In genomic region chr2:719734-720133, GRCh38 we compare ENCODE assay signal across 26 cellular contexts.
"Had no signal": no experiment of that assay in that cellular context is flagged by ENCODE, and none has a peak within 500 bp of the region (broad histone marks: within the 10 kb centered on the region; RNA-seq: fewer than 3 reads in every experiment).

No MANE protein-coding gene starts in this region.

- H3K9me3 ChIP-seq: adrenal gland, body of pancreas, breast epithelium, SJCRH30 had no signal

- H3K4me1 ChIP-seq: adrenal gland, body of pancreas, breast epithelium, SJCRH30 had no signal

- H3K36me3 ChIP-seq: adrenal gland, breast epithelium, SJCRH30, WERI-Rb-1 had no signal

- DNase-seq: activated CD4-positive, alpha-beta memory T cell treated with anti-CD3 and anti-CD28 coated beads for 36 hours; activated CD4-positive, alpha-beta T cell treated with anti-CD3 and anti-CD28 coated beads, Interleukin-2, amount 10 ng/mL, durations not matched to agents 7 days and 5 days; activated CD8-positive, alpha-beta memory T cell treated with anti-CD3 and anti-CD28 coated beads, Interleukin-2, amount 50 U/mL, for 4 hours; activated gamma-delta T cell treated with Interleukin-2 at 50 U/mL for 16 hours; activated naive CD4-positive, alpha-beta T cell treated with anti-CD3 and anti-CD28 coated beads for 36 hours; activated T-cell treated with anti-CD3 and anti-CD28 coated beads for 4 hours; activated T-cell treated with anti-CD3 and anti-CD28 coated beads, Interleukin-2, amount 50 U/mL, for 4 hours; adrenal gland; body of pancreas; Karpas-422; NCI-H1105; NCI-H1417 treated with DMSO at 0.1 percent for 48 hours; NCI-H1694 treated with DMSO at 0.1 percent for 48 hours; NCI-H2029; NCI-H446; NCI-H510A treated with DMSO at 0.1 percent for 48 hours; NCI-H526 treated with DMSO at 0.1 percent for 48 hours; SHP77; SJCRH30; T1000; WERI-Rb-1 had no signal

- ATAC-seq: activated naive CD4-positive, alpha-beta T cell treated with anti-CD3 and anti-CD28 coated beads, Interleukin-2, amount 50 U/mL, for 72 hours; activated T-cell treated with anti-CD3 and anti-CD28 coated beads, Interleukin-2, amount 50 U/mL, for 4 hours; body of pancreas; Panc1 had no signal

- H3K27me3 ChIP-seq: body of pancreas, breast epithelium, SJCRH30 had no signal

- FAIRE-seq: astrocyte had no signal

- H3K27ac ChIP-seq: adrenal gland, body of pancreas, breast epithelium, SJCRH30, SK-N-MC, WERI-Rb-1 had no signal

- H3K4me3 ChIP-seq: adrenal gland, body of pancreas, breast epithelium, SJCRH30, SK-N-MC had no signal
